In the genomic region with DNA sequence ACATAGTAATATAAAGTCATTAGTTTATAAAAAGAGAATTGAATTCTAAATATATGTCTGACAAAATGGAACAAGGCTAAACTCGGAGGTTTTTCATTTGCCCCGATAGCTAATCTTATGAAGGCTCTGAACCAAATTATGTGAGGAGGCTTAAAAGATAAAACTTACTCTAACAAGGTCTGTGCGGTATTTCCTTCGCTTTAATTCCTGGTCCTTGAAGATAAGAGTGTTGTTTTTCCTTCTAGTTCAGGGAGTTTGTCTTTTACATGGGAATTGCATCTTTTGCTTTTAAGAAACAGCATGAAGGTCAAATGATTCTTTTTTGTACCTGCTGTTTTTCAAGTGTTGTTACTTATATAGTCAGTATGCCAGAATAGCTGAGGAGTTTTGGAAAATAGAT, we compare ENCODE assay signal across 1 cellular context.
TF ChIP-seq lines count a peak whose summit lies in the region.

No MANE protein-coding gene starts in this region.

TF ChIP-seq in GM12878, 131 proteins besides CTCF, POLR2A, EP300 and RAD21 (continued from another document):
- TF ChIP-seq, protein P1, sequence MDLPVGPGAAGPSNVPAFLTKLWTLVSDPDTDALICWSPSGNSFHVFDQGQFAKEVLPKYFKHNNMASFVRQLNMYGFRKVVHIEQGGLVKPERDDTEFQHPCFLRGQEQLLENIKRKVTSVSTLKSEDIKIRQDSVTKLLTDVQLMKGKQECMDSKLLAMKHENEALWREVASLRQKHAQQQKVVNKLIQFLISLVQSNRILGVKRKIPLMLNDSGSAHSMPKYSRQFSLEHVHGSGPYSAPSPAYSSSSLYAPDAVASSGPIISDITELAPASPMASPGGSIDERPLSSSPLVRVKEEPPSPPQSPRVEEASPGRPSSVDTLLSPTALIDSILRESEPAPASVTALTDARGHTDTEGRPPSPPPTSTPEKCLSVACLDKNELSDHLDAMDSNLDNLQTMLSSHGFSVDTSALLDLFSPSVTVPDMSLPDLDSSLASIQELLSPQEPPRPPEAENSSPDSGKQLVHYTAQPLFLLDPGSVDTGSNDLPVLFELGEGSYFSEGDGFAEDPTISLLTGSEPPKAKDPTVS (IDR thresholded peaks at IDR 0.05; ENCODE audit: low read depth, low read length) = no peak
TF ChIP-seq in GM12878: peak in this region for 0.
